In the genomic region with DNA sequence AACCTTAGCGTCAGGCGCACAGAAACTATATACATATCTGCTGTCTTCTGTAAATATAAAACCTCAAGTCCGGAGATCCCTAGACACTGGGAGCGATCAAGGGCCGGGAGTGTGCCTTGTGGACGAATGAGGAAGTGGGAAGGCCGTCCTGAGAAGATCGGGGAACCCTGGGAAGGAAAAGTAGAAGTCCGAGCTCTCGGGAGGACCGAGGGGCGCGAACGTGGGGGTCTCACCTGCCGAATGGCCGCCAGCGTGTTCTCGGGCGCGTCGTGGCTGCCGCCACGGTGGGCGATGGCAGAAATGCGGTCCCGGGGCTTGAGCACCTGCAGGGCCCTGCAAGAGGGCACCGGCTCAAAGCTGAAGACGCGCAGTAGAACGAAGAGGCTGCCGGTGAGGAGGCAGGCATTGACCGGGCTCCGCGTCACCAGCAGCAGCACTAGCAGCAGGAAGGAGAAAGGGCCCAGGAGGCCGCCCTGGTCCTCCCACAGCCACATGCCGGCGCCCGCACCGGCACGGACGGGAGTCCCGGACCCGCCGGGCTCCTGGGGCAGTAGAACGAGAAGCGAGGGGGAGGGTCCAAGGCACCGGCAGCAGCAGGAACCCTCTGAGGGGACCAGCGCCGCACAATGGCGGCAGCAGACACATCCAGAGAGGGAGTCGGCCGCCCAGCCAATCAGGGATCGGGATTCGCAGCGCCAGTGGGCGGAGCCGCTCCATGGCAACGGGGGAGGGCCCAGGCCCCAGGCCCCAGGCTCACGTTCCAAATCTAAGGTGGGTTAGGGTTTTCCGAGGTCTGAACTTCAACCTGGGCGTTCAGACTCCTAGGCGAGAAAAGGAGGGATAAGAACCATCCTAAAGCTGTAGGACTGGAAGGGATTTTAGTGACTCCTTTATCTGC, we compare ENCODE assay signal across 1 cellular context.
TF ChIP-seq lines count a peak whose summit lies in the region.

A gene with protein sequence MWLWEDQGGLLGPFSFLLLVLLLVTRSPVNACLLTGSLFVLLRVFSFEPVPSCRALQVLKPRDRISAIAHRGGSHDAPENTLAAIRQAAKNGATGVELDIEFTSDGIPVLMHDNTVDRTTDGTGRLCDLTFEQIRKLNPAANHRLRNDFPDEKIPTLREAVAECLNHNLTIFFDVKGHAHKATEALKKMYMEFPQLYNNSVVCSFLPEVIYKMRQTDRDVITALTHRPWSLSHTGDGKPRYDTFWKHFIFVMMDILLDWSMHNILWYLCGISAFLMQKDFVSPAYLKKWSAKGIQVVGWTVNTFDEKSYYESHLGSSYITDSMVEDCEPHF (minus strand): TSS at position 628 of the 898 bp plus-strand sequence. CDS start 134 bp downstream, at position 494.

TF ChIP-seq in GM12878, 131 proteins besides CTCF, POLR2A, EP300 and RAD21 (continued from another document and continues in another):
- TF ChIP-seq YY1 (IDR thresholded peaks at IDR 0.05; ENCODE audit: low read depth, low read length) (peak; percentile 95), ZNF217 (IDR thresholded peaks at IDR 0.05) (no peak), GABPA (IDR thresholded peaks at IDR 0.05; ENCODE audit: low read depth) (no peak), SMAD1 (IDR thresholded peaks at IDR 0.05; ENCODE audit: low read depth, partially characterized antibody) (no peak), MYB (IDR thresholded peaks at IDR 0.05; ENCODE audit: borderline replicate concordance, low read depth, low read length) (no peak), SP1 (IDR thresholded peaks at IDR 0.05; ENCODE audit: low read depth, low read length) (peak; percentile 80), NFXL1 (IDR thresholded peaks at IDR 0.05; ENCODE audit: borderline replicate concordance) (no peak), TARDBP (IDR thresholded peaks at IDR 0.05; ENCODE audit: borderline replicate concordance) (no peak), YBX1 (IDR thresholded peaks at IDR 0.05) (no peak), ZNF24 (IDR thresholded peaks at IDR 0.05) (no peak), SUZ12 (IDR thresholded peaks at IDR 0.05; ENCODE audit: unreplicated experiment) (no peak), MXI1 (IDR thresholded peaks at IDR 0.05; ENCODE audit: low read depth, low read length) (peak; percentile 76), BMI1 (IDR thresholded peaks at IDR 0.05; ENCODE audit: borderline replicate concordance) (peak; percentile 86), TAF1 (IDR thresholded peaks at IDR 0.05; ENCODE audit: borderline replicate concordance, low read depth, low read length) (peak; percentile 55; the same call in 1 of the 2 replicates), POLR2AphosphoS2 (IDR thresholded peaks at IDR 0.05; ENCODE audit: low read depth, low read length) (no peak; the same call in 1 of the 2 replicates), KDM1A (IDR thresholded peaks at IDR 0.05; ENCODE audit: borderline replicate concordance) (no peak), HDGF (IDR thresholded peaks at IDR 0.05) (0 out of 2 replicates have a peak, but pooled peaks have one; percentile 64), ZSCAN29 (IDR thresholded peaks at IDR 0.05) (no peak), DPF2 (IDR thresholded peaks at IDR 0.05) (peak; percentile 79), KLF5 (IDR thresholded peaks at IDR 0.05; ENCODE audit: partially characterized antibody) (no peak), WRNIP1 (IDR thresholded peaks at IDR 0.05; ENCODE audit: borderline replicate concordance, low read depth, low read length) (no peak), PAX5 (IDR thresholded peaks at IDR 0.05; ENCODE audit: borderline replicate concordance, low read depth, low read length) (no peak), MEF2A (IDR thresholded peaks at IDR 0.05; ENCODE audit: insufficient read depth, low read depth, low read length) (no peak), SREBF2 (IDR thresholded peaks at IDR 0.05; ENCODE audit: low read length) (no peak), SMAD5 (IDR thresholded peaks at IDR 0.05; ENCODE audit: low read depth) (no peak), RELA (IDR thresholded peaks at IDR 0.05; ENCODE audit: borderline replicate concordance, partially characterized antibody) (no peak), ZNF274 (IDR thresholded peaks at IDR 0.05; ENCODE audit: insufficient read depth, insufficient read length) (no peak), KAT2A (conservative IDR thresholded peaks at IDR 0.05; ENCODE audit: control insufficient read depth, low read depth, low read length) (no peak), BHLHE40 (IDR thresholded peaks at IDR 0.05; ENCODE audit: borderline replicate concordance in 1 of 2, low read depth in 2 of 2, low read length in 1 of 2) (peak; percentile 87 to 91), NBN (IDR thresholded peaks at IDR 0.05) (0 out of 2 replicates have a peak, but pooled peaks have one; percentile 16), SIN3A (IDR thresholded peaks at IDR 0.05; ENCODE audit: low read depth, low read length) (no peak; the same call in 1 of the 2 replicates), TCF7 (IDR thresholded peaks at IDR 0.05; ENCODE audit: borderline replicate concordance) (no peak), HCFC1 (IDR thresholded peaks at IDR 0.05; ENCODE audit: low read length) (0 out of 2 replicates have a peak, but pooled peaks have one; percentile 14), IRF4 (IDR thresholded peaks at IDR 0.05; ENCODE audit: low read depth, low read length) (no peak), MYC (IDR thresholded peaks at IDR 0.05; ENCODE audit: insufficient read depth, insufficient read length, insufficient replicate concordance, low read length, severe bottlenecking) (no peak), RAD51 (IDR thresholded peaks at IDR 0.05) (no peak), PAX8 (IDR thresholded peaks at IDR 0.05) (no peak), MTA3 (IDR thresholded peaks at IDR 0.05; ENCODE audit: borderline replicate concordance, low read length) (no peak), NR2C2 (IDR thresholded peaks at IDR 0.05; ENCODE audit: borderline replicate concordance, control insufficient read depth, insufficient read length, low read depth) (no peak), CHD4 (IDR thresholded peaks at IDR 0.05) (no peak)
- TF ChIP-seq, protein P1, sequence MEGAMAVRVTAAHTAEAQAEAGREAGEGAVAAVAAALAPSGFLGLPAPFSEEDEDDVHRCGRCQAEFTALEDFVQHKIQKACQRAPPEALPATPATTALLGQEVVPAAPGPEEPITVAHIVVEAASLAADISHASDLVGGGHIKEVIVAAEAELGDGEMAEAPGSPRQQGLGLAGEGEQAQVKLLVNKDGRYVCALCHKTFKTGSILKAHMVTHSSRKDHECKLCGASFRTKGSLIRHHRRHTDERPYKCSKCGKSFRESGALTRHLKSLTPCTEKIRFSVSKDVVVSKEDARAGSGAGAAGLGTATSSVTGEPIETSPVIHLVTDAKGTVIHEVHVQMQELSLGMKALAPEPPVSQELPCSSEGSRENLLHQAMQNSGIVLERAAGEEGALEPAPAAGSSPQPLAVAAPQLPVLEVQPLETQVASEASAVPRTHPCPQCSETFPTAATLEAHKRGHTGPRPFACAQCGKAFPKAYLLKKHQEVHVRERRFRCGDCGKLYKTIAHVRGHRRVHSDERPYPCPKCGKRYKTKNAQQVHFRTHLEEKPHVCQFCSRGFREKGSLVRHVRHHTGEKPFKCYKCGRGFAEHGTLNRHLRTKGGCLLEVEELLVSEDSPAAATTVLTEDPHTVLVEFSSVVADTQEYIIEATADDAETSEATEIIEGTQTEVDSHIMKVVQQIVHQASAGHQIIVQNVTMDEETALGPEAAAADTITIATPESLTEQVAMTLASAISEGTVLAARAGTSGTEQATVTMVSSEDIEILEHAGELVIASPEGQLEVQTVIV (IDR thresholded peaks at IDR 0.05; ENCODE audit: borderline replicate concordance, partially characterized antibody) = no peak
- TF ChIP-seq, protein P2, sequence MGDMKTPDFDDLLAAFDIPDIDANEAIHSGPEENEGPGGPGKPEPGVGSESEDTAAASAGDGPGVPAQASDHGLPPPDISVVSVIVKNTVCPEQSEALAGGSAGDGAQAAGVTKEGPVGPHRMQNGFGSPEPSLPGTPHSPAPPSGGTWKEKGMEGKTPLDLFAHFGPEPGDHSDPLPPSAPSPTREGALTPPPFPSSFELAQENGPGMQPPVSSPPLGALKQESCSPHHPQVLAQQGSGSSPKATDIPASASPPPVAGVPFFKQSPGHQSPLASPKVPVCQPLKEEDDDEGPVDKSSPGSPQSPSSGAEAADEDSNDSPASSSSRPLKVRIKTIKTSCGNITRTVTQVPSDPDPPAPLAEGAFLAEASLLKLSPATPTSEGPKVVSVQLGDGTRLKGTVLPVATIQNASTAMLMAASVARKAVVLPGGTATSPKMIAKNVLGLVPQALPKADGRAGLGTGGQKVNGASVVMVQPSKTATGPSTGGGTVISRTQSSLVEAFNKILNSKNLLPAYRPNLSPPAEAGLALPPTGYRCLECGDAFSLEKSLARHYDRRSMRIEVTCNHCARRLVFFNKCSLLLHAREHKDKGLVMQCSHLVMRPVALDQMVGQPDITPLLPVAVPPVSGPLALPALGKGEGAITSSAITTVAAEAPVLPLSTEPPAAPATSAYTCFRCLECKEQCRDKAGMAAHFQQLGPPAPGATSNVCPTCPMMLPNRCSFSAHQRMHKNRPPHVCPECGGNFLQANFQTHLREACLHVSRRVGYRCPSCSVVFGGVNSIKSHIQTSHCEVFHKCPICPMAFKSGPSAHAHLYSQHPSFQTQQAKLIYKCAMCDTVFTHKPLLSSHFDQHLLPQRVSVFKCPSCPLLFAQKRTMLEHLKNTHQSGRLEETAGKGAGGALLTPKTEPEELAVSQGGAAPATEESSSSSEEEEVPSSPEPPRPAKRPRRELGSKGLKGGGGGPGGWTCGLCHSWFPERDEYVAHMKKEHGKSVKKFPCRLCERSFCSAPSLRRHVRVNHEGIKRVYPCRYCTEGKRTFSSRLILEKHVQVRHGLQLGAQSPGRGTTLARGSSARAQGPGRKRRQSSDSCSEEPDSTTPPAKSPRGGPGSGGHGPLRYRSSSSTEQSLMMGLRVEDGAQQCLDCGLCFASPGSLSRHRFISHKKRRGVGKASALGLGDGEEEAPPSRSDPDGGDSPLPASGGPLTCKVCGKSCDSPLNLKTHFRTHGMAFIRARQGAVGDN (IDR thresholded peaks at IDR 0.05) = 0 out of 2 replicates have a peak, but pooled peaks have one; percentile 41
- TF ChIP-seq, protein P3, sequence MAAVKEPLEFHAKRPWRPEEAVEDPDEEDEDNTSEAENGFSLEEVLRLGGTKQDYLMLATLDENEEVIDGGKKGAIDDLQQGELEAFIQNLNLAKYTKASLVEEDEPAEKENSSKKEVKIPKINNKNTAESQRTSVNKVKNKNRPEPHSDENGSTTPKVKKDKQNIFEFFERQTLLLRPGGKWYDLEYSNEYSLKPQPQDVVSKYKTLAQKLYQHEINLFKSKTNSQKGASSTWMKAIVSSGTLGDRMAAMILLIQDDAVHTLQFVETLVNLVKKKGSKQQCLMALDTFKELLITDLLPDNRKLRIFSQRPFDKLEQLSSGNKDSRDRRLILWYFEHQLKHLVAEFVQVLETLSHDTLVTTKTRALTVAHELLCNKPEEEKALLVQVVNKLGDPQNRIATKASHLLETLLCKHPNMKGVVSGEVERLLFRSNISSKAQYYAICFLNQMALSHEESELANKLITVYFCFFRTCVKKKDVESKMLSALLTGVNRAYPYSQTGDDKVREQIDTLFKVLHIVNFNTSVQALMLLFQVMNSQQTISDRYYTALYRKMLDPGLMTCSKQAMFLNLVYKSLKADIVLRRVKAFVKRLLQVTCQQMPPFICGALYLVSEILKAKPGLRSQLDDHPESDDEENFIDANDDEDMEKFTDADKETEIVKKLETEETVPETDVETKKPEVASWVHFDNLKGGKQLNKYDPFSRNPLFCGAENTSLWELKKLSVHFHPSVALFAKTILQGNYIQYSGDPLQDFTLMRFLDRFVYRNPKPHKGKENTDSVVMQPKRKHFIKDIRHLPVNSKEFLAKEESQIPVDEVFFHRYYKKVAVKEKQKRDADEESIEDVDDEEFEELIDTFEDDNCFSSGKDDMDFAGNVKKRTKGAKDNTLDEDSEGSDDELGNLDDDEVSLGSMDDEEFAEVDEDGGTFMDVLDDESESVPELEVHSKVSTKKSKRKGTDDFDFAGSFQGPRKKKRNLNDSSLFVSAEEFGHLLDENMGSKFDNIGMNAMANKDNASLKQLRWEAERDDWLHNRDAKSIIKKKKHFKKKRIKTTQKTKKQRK (IDR thresholded peaks at IDR 0.05; ENCODE audit: low read depth, low read length) = no peak
- TF ChIP-seq, protein P4, sequence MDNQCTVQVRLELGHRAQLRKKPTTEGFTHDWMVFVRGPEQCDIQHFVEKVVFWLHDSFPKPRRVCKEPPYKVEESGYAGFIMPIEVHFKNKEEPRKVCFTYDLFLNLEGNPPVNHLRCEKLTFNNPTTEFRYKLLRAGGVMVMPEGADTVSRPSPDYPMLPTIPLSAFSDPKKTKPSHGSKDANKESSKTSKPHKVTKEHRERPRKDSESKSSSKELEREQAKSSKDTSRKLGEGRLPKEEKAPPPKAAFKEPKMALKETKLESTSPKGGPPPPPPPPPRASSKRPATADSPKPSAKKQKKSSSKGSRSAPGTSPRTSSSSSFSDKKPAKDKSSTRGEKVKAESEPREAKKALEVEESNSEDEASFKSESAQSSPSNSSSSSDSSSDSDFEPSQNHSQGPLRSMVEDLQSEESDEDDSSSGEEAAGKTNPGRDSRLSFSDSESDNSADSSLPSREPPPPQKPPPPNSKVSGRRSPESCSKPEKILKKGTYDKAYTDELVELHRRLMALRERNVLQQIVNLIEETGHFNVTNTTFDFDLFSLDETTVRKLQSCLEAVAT (IDR thresholded peaks at IDR 0.05) = no peak
- TF ChIP-seq, protein P5, sequence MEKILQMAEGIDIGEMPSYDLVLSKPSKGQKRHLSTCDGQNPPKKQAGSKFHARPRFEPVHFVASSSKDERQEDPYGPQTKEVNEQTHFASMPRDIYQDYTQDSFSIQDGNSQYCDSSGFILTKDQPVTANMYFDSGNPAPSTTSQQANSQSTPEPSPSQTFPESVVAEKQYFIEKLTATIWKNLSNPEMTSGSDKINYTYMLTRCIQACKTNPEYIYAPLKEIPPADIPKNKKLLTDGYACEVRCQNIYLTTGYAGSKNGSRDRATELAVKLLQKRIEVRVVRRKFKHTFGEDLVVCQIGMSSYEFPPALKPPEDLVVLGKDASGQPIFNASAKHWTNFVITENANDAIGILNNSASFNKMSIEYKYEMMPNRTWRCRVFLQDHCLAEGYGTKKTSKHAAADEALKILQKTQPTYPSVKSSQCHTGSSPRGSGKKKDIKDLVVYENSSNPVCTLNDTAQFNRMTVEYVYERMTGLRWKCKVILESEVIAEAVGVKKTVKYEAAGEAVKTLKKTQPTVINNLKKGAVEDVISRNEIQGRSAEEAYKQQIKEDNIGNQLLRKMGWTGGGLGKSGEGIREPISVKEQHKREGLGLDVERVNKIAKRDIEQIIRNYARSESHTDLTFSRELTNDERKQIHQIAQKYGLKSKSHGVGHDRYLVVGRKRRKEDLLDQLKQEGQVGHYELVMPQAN (conservative IDR thresholded peaks at IDR 0.05) = peak; percentile 88
- TF ChIP-seq, protein P6, sequence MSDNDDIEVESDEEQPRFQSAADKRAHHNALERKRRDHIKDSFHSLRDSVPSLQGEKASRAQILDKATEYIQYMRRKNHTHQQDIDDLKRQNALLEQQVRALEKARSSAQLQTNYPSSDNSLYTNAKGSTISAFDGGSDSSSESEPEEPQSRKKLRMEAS (IDR thresholded peaks at IDR 0.05; ENCODE audit: low read depth, low read length) = no peak
- TF ChIP-seq, protein P7, sequence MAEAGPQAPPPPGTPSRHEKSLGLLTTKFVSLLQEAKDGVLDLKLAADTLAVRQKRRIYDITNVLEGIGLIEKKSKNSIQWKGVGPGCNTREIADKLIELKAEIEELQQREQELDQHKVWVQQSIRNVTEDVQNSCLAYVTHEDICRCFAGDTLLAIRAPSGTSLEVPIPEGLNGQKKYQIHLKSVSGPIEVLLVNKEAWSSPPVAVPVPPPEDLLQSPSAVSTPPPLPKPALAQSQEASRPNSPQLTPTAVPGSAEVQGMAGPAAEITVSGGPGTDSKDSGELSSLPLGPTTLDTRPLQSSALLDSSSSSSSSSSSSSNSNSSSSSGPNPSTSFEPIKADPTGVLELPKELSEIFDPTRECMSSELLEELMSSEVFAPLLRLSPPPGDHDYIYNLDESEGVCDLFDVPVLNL (IDR thresholded peaks at IDR 0.05; ENCODE audit: low read depth, low read length) = no peak
